ENCODE assay signal across 12 cellular contexts in genomic region chr11:8962827-8963226, GRCh38. TPM values are rescaled to one million over a fixed set of nuclear protein-coding genes. Genes with fewer than 3 reads are reported as not detected.
DNase-seq lines count a peak whose midpoint lies in the region; ATAC-seq, FAIRE-seq and TF ChIP-seq lines count a peak whose summit lies in the region.
"Had no signal": no experiment of that assay in that cellular context is flagged by ENCODE, and none has a peak within 500 bp of the region (broad histone marks: within the 10 kb centered on the region; RNA-seq: fewer than 3 reads in every experiment).

No MANE protein-coding gene starts in this region.

- H3K4me2 ChIP-seq in A549, result peak overlapping the region; percentile 90

- H3K36me3 Mint-ChIP-seq in HFFc6 (ENCODE audit: low read depth), result 0 out of 2 replicates have a peak, but pooled peaks cover 6% of the 10 kb centered on the region

- TF ChIP-seq EP300 in A549 (IDR thresholded peaks at IDR 0.05), result no peak

- in situ Hi-C loops in astrocyte of the cerebellum (cut with HindIII; ENCODE audit: low sequenced_read_pairs), result no loop called here

- no peaks in the 10 kb centered on the region for H3K36me3 ChIP-seq in muscle layer of duodenum (ENCODE audit: control insufficient read depth in 1 of 2, insufficient read depth in 2 of 2, low read length in 2 of 2)

- peak overlapping the region; percentile 99 for H3K4me3 Mint-ChIP-seq in HFFc6

- POLR2A ChIA-PET in A549 (lab: Yijun Ruan, JAX), result interaction anchor here (0.6 to 1.1 kb wide), 2 partner anchors 10 to 11 kb away, joined by 4 read pairs; no protein-coding TSS in a partner anchor

- H3K27ac Mint-ChIP-seq in HFFc6, result peak overlapping the region; percentile 92

- no peaks in the 10 kb centered on the region for H3K9me3 ChIP-seq in A549
- H3K9me3 ChIP-seq in muscle layer of duodenum (ENCODE audit: control insufficient read depth in 1 of 2, low read length in 2 of 2), result no peaks in the 10 kb centered on the region

- no peaks in the 10 kb centered on the region for H3K9me3 Mint-ChIP-seq in HFFc6

- no peak for FAIRE-seq in A549 (lab: Jason Lieb, UNC)
- FAIRE-seq: endometrium had no signal

- H3K4me1 ChIP-seq in A549 (peaks cover 28% of the 10 kb centered on the region), muscle layer of duodenum (ENCODE audit: control insufficient read depth in 1 of 2, insufficient read depth in 2 of 2, low read length in 2 of 2) (peaks cover 7 to 27% of the 10 kb centered on the region in 2 donors)

- CTCF ChIA-PET in A549 (lab: Yijun Ruan, JAX), result interaction anchor here (2.2 to 2.4 kb wide), 2 partner anchors 49 to 175 kb away, joined by 6 to 9 read pairs; no protein-coding TSS in a partner anchor

- H3K4me1 Mint-ChIP-seq in HFFc6 (ENCODE audit: low read depth), result peaks cover 46% of the 10 kb centered on the region

- TF ChIP-seq RAD21 in A549 (conservative IDR thresholded peaks at IDR 0.05 in 1 of 2, IDR thresholded peaks at IDR 0.05 in 1 of 2), result no peak

- ATAC-seq in A549, result no peak

- H3K4me3 ChIP-seq in A549, result peak overlapping the region; percentile 78; the same call in 1 of the 3 replicates
- H3K4me3 ChIP-seq in astrocyte of the cerebellum (ENCODE audit: low read depth, low read length), result peak overlapping the region; percentile 81
- H3K4me3 ChIP-seq in muscle layer of duodenum (ENCODE audit: low read depth in 1 of 2, low read length in 2 of 2), result peak overlapping the region; percentile 85 to 87

- no peak for TF ChIP-seq CTCF in A549 (IDR thresholded peaks at IDR 0.05)
- TF ChIP-seq CTCF in HFFc6 (IDR thresholded peaks at IDR 0.05), result no peak
- no peak for TF ChIP-seq CTCF in astrocyte of the cerebellum (IDR thresholded peaks at IDR 0.05; ENCODE audit: low read depth, low read length, missing control alignments)

- H3K27ac ChIP-seq in A549, result peak overlapping the region in 1 of 2 experiments; percentile 4; a peak in 1 of 6 replicates
- peak overlapping the region; percentile 49 for H3K27ac ChIP-seq in muscle layer of duodenum (ENCODE audit: low read length)

- WGBS in A549 (ENCODE audit: missing lambda C conversion rate), result 16% methylated on average over 2 of the region's 2 CpGs

- H3K27me3 Mint-ChIP-seq in HFFc6 (ENCODE audit: insufficient read depth), result peaks cover 3% of the 10 kb centered on the region; the same call in 1 of the 2 replicates

- H3K27me3 ChIP-seq in muscle layer of duodenum (ENCODE audit: low read depth, low read length), result no peaks in the 10 kb centered on the region

- no peak for DNase-seq in A549 (ENCODE audit: low read depth in 1 of 2, low spot score in 1 of 2)
- no peak for DNase-seq in HFFc6
- no peak for DNase-seq in astrocyte of the cerebellum (ENCODE audit: low read depth)
- DNase-seq in DMS153 (lab: John Stamatoyannopoulos, UW), result no peak
- DNase-seq in kidney glomerular epithelial cell (lab: John Stamatoyannopoulos, UW), result no peak
- no peak for DNase-seq in NCI-H2081 treated with DMSO at 0.1 percent for 48 hours (lab: John Stamatoyannopoulos, UW)
- DNase-seq in activated CD4-positive, CD25-positive, alpha-beta regulatory T cell (lab: John Stamatoyannopoulos, UW), result no peak
- DNase-seq: HCEC 1CT, NCI-H1092, T1000 had no signal

- TF ChIP-seq POLR2A in A549 (IDR thresholded peaks at IDR 0.05; ENCODE audit: low read length), result no peak

TF ChIP-seq in A549, 52 proteins besides CTCF, POLR2A, EP300 and RAD21:
- TF ChIP-seq FOSB (CRISPR knock-in tag; IDR thresholded peaks at IDR 0.05), result no peak
- no peak for TF ChIP-seq NR3C1 (IDR thresholded peaks at IDR 0.05)
- TF ChIP-seq, protein P1, sequence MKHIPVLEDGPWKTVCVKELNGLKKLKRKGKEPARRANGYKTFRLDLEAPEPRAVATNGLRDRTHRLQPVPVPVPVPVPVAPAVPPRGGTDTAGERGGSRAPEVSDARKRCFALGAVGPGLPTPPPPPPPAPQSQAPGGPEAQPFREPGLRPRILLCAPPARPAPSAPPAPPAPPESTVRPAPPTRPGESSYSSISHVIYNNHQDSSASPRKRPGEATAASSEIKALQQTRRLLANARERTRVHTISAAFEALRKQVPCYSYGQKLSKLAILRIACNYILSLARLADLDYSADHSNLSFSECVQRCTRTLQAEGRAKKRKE (CRISPR knock-in tag; IDR thresholded peaks at IDR 0.05; ENCODE audit: low read depth), result no peak
- TF ChIP-seq CBX8 (IDR thresholded peaks at IDR 0.05), result no peak
- no peak for TF ChIP-seq USF2 (IDR thresholded peaks at IDR 0.05)
- no peak for TF ChIP-seq TP53 (CRISPR knock-in tag; IDR thresholded peaks at IDR 0.05)
- no peak for TF ChIP-seq ZNF302 (CRISPR knock-in tag; IDR thresholded peaks at IDR 0.05)
- TF ChIP-seq SREBF2 (IDR thresholded peaks at IDR 0.05), result no peak
- no peak for TF ChIP-seq CHD4 (IDR thresholded peaks at IDR 0.05; ENCODE audit: borderline replicate concordance)
- no peak for TF ChIP-seq CHD2 (IDR thresholded peaks at IDR 0.05; ENCODE audit: low read length, partially characterized antibody)
- TF ChIP-seq HDAC2 (IDR thresholded peaks at IDR 0.05), result no peak
- TF ChIP-seq HMGXB4 (CRISPR knock-in tag; IDR thresholded peaks at IDR 0.05; ENCODE audit: borderline replicate concordance), result no peak
- TF ChIP-seq HEYL (CRISPR knock-in tag; IDR thresholded peaks at IDR 0.05), result no peak

RNA-seq across cellular contexts. Expression of gene TMEM9B, which starts 1.4 kb away (rescaled TPM):
- 43.4 and 47.3 TPM in 2 replicates for polyA plus RNA-seq in A549 (2011; rRNA removed)
- polyA plus RNA-seq in A549 (2012; cell fraction: cytosol; rRNA removed), result 14.2 and 15.6 TPM in 2 replicates
- 4.3 and 7.5 TPM in 2 replicates for polyA plus RNA-seq in A549 (2012; cell fraction: nucleus; rRNA removed)
- 34.6 to 37.1 TPM (median 35.1 TPM) in 3 replicates for polyA plus RNA-seq in A549 (2017; fragmentation: RNase III; extraction: RNeasy Plus Mini Kit Qiagen cat#74134 plus additional on column Dnase treatment)
- 14.6 and 19.4 TPM in 2 replicates for polyA minus RNA-seq in A549 (2011; rRNA and poly(A)+ RNA removed)
- 10 to 100 TPM; 50.0 to 66.0 (median 59.7) TPM for total RNA-seq in HFFc6 (2021; fragmentation: NEBNext Ultra II Directional; extraction: Animal tissue kit (Norgen Biotek cat#: 25700))

RNA-seq across cellular contexts. Expression of gene ASCL3, which starts 20.0 kb away (rescaled TPM):
- polyA plus RNA-seq in A549 (2011; rRNA removed) (not detected in 2 replicates), A549 (2017; fragmentation: RNase III; extraction: RNeasy Plus Mini Kit Qiagen cat#74134 plus additional on column Dnase treatment) (not detected in 3 replicates)
- polyA plus RNA-seq in A549 (2012; cell fraction: cytosol; rRNA removed), result not detected in 2 replicates
- not detected in 2 replicates for polyA plus RNA-seq in A549 (2012; cell fraction: nucleus; rRNA removed)
- polyA minus RNA-seq in A549 (2011; rRNA and poly(A)+ RNA removed), result not detected in 2 replicates
- total RNA-seq in HFFc6 (2021; fragmentation: NEBNext Ultra II Directional; extraction: Animal tissue kit (Norgen Biotek cat#: 25700)), result not detected

RNA-seq across cellular contexts. Expression of gene C11orf16, which starts 30.1 kb away (rescaled TPM):
- not detected in 2 replicates for polyA plus RNA-seq in A549 (2011; rRNA removed)
- polyA plus RNA-seq in A549 (2012; cell fraction: cytosol; rRNA removed), result not detected in 2 replicates
- polyA plus RNA-seq in A549 (2012; cell fraction: nucleus; rRNA removed), result not detected in 2 replicates
- not detected in 3 replicates for polyA plus RNA-seq in A549 (2017; fragmentation: RNase III; extraction: RNeasy Plus Mini Kit Qiagen cat#74134 plus additional on column Dnase treatment)
- polyA minus RNA-seq in A549 (2011; rRNA and poly(A)+ RNA removed), result not detected in 2 replicates
- total RNA-seq in HFFc6 (2021; fragmentation: NEBNext Ultra II Directional; extraction: Animal tissue kit (Norgen Biotek cat#: 25700)), result not detected

RNA-seq across cellular contexts. Expression of gene NRIP3, which starts 41.0 kb away (rescaled TPM):
- polyA plus RNA-seq in A549 (2011; rRNA removed), result 1.0 and 1.4 TPM in 2 replicates
- polyA plus RNA-seq in A549 (2012; cell fraction: cytosol; rRNA removed), result 0.34 and 0.58 TPM in 2 replicates
- 0.37 and 0.60 TPM in 2 replicates for polyA plus RNA-seq in A549 (2012; cell fraction: nucleus; rRNA removed)
- polyA plus RNA-seq in A549 (2017; fragmentation: RNase III; extraction: RNeasy Plus Mini Kit Qiagen cat#74134 plus additional on column Dnase treatment), result 0.49 to 0.96 TPM (median 0.57 TPM) in 3 replicates
- polyA minus RNA-seq in A549 (2011; rRNA and poly(A)+ RNA removed), result 1.1 and 1.8 TPM in 2 replicates
- 10 to 100 TPM in 4 of 6 experiments, 1 to 10 TPM in 2; 7.8 to 18.6 (median 16.2) TPM for total RNA-seq in HFFc6 (2021; fragmentation: NEBNext Ultra II Directional; extraction: Animal tissue kit (Norgen Biotek cat#: 25700))

RNA-seq across cellular contexts. Expression of gene AKIP1, which starts 51.8 kb away (rescaled TPM):
- 61.3 and 66.7 TPM in 2 replicates for polyA plus RNA-seq in A549 (2011; rRNA removed)
- 41.5 and 48.3 TPM in 2 replicates for polyA plus RNA-seq in A549 (2012; cell fraction: cytosol; rRNA removed)
- 18.5 and 22.9 TPM in 2 replicates for polyA plus RNA-seq in A549 (2012; cell fraction: nucleus; rRNA removed)
- 54.2 to 61.5 TPM (median 57.7 TPM) in 3 replicates for polyA plus RNA-seq in A549 (2017; fragmentation: RNase III; extraction: RNeasy Plus Mini Kit Qiagen cat#74134 plus additional on column Dnase treatment)
- 12.4 and 15.1 TPM in 2 replicates for polyA minus RNA-seq in A549 (2011; rRNA and poly(A)+ RNA removed)
- total RNA-seq in HFFc6 (2021; fragmentation: NEBNext Ultra II Directional; extraction: Animal tissue kit (Norgen Biotek cat#: 25700)), result 10 to 100 TPM; 39.9 to 47.3 (median 42.5) TPM
